In the genomic region with DNA sequence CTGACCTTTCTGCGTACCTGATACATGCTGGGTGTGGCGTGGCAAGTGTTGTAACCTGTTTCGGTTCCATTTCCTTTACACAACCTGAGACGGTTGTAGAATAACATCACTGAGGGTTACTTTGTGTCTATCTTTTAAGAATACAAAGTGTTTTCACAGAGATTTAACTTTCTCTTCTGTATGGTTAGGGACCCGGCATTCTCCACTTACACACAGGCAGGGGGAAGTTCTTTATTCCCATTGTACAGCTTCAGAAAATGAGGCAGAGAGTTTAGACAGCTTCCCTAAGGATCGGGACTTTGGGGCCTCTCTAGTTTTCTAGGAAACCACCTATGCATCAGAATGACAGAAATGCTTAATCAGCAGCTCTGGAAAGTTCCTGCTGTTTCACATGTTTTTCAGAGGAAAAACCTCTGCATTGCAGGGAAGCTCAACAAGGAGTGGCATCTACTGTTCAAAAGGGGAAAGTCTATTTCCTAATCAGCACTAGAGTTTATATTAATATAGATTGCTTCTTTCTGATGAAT, we compare ENCODE assay signal across 3 cellular contexts.
TF ChIP-seq lines count a peak whose summit lies in the region.

No MANE protein-coding gene starts in this region.

TF ChIP-seq in SK-N-SH, 30 proteins besides CTCF, POLR2A, EP300 and RAD21:
- no peak for TF ChIP-seq ELF1 (IDR thresholded peaks at IDR 0.05)
- TF ChIP-seq, protein P1, sequence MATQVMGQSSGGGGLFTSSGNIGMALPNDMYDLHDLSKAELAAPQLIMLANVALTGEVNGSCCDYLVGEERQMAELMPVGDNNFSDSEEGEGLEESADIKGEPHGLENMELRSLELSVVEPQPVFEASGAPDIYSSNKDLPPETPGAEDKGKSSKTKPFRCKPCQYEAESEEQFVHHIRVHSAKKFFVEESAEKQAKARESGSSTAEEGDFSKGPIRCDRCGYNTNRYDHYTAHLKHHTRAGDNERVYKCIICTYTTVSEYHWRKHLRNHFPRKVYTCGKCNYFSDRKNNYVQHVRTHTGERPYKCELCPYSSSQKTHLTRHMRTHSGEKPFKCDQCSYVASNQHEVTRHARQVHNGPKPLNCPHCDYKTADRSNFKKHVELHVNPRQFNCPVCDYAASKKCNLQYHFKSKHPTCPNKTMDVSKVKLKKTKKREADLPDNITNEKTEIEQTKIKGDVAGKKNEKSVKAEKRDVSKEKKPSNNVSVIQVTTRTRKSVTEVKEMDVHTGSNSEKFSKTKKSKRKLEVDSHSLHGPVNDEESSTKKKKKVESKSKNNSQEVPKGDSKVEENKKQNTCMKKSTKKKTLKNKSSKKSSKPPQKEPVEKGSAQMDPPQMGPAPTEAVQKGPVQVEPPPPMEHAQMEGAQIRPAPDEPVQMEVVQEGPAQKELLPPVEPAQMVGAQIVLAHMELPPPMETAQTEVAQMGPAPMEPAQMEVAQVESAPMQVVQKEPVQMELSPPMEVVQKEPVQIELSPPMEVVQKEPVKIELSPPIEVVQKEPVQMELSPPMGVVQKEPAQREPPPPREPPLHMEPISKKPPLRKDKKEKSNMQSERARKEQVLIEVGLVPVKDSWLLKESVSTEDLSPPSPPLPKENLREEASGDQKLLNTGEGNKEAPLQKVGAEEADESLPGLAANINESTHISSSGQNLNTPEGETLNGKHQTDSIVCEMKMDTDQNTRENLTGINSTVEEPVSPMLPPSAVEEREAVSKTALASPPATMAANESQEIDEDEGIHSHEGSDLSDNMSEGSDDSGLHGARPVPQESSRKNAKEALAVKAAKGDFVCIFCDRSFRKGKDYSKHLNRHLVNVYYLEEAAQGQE (IDR thresholded peaks at IDR 0.05; ENCODE audit: low read depth, low read length): no peak
- TF ChIP-seq, protein P2, sequence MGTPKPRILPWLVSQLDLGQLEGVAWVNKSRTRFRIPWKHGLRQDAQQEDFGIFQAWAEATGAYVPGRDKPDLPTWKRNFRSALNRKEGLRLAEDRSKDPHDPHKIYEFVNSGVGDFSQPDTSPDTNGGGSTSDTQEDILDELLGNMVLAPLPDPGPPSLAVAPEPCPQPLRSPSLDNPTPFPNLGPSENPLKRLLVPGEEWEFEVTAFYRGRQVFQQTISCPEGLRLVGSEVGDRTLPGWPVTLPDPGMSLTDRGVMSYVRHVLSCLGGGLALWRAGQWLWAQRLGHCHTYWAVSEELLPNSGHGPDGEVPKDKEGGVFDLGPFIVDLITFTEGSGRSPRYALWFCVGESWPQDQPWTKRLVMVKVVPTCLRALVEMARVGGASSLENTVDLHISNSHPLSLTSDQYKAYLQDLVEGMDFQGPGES (IDR thresholded peaks at IDR 0.05; ENCODE audit: low read depth, low read length): no peak

TF ChIP-seq in SK-N-SH treated with all-trans-retinoic acid at 6 μM for 48 hours, 23 proteins besides CTCF, POLR2A, EP300 and RAD21:
- TF ChIP-seq ESRRG (CRISPR knock-in tag; IDR thresholded peaks at IDR 0.05) (no peak), CSDC2 (CRISPR knock-in tag; IDR thresholded peaks at IDR 0.05) (no peak)

TF ChIP-seq in H1, 55 proteins besides CTCF, POLR2A, EP300 and RAD21:
- TF ChIP-seq SUZ12 (IDR thresholded peaks at IDR 0.05; ENCODE audit: low read length): no peak
- peak; percentile 63 for TF ChIP-seq MAFK (IDR thresholded peaks at IDR 0.05; ENCODE audit: low read depth, low read length)
TF ChIP-seq in H1: peak in this region for 1.
